In the genomic region with DNA sequence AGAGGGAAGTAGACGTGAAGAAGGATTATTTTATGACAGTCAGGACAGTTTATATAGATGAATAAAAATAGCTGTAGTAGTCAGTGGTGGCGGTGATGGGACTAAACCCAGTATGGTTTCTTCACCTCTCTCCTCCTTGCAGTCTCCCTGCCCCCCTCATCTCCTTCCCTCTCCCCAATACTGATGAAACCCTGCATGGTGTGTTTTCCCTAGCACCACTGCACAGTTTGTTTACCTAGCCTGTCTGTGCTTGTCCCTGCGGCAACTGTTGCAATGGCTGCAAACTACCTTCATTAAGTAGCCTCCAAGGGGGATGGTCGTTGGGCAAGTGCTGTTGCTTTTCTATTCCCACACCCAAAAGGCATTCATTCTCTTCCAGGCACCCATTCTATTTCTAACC, we compare ENCODE assay signal across 19 cellular contexts. TPM values are rescaled to one million over a fixed set of nuclear protein-coding genes. Genes with fewer than 3 reads are reported as not detected.
DNase-seq lines count a peak whose midpoint lies in the region; ATAC-seq, FAIRE-seq and TF ChIP-seq lines count a peak whose summit lies in the region.
"Had no signal": no experiment of that assay in that cellular context is flagged by ENCODE, and none has a peak within 500 bp of the region (broad histone marks: within the 10 kb centered on the region; RNA-seq: fewer than 3 reads in every experiment).

No MANE protein-coding gene starts in this region.

- peaks cover 88% of the 10 kb centered on the region for H3K36me3 Mint-ChIP-seq in activated CD4-positive, alpha-beta memory T cell treated with anti-CD3 and anti-CD28 coated beads, Interleukin-2, amount 10 ng/mL, durations not matched to agents 7 days and 5 days (ENCODE audit: low read depth)
- H3K36me3 Mint-ChIP-seq in type B pancreatic cell: peaks cover 54% of the 10 kb centered on the region

- no peaks in the 10 kb centered on the region for H3K27me3 Mint-ChIP-seq in activated CD4-positive, alpha-beta memory T cell treated with anti-CD3 and anti-CD28 coated beads, Interleukin-2, amount 10 ng/mL, durations not matched to agents 7 days and 5 days
- H3K27me3 Mint-ChIP-seq in type B pancreatic cell: no peaks in the 10 kb centered on the region

- peak overlapping the region in 7 of 12 donors; percentile 8 to 60 (median 42) for H3K27ac ChIP-seq in heart left ventricle
- no peak overlapping the region for H3K27ac ChIP-seq in right atrium auricular region
- H3K27ac ChIP-seq: coronary artery, thoracic aorta had no signal

- peaks cover 39% of the 10 kb centered on the region for H3K4me1 Mint-ChIP-seq in activated CD4-positive, alpha-beta memory T cell treated with anti-CD3 and anti-CD28 coated beads, Interleukin-2, amount 10 ng/mL, durations not matched to agents 7 days and 5 days
- H3K4me1 Mint-ChIP-seq in type B pancreatic cell (ENCODE audit: unreplicated experiment): peaks cover 11% of the 10 kb centered on the region

- DNase-seq in heart left ventricle (no peak), right atrium auricular region (ENCODE audit: low spot score) (no peak), type B pancreatic cell (ENCODE audit: extremely low spot score, unreplicated experiment) (no peak), erythroblast (lab: John Stamatoyannopoulos, UW) (no peak), HTR-8/SVneo (ENCODE audit: insufficient read length, low spot score) (no peak)
- DNase-seq in activated CD4-positive, alpha-beta memory T cell treated with anti-CD3 and anti-CD28 coated beads, Interleukin-2, amount 10 ng/mL, durations not matched to agents 7 days and 5 days: no peak
- DNase-seq: activated gamma-delta T cell; NCI-H1092; NCI-H2171 treated with DMSO at 0.1 percent for 48 hours; RPMI8226; stimulated activated CD4-positive, alpha-beta T cell treated with anti-CD3 and anti-CD28 coated beads, Interleukin-4, amount 100 ng/mL, for 24 hours had no signal

- CTCF ChIA-PET in activated CD4-positive, alpha-beta memory T cell treated with anti-CD3 and anti-CD28 coated beads, Interleukin-2, amount 10 ng/mL, durations not matched to agents 7 days and 5 days (lab: Charles Lee): interaction anchor here (0.8 to 1.3 kb wide), 2 partner anchors 10 to 42 kb away, joined by 3 read pairs; no protein-coding TSS in a partner anchor

- no peak for FAIRE-seq in HTR-8/SVneo (lab: Jason Lieb, UNC)

- 52 to 58% (median 55%) methylated on average over 4 of the region's 4 CpGs for WGBS in heart left ventricle, 4 donors

- intact Hi-C loops in heart left ventricle (cut with DNase I): no loop called here

- ATAC-seq in heart left ventricle (peak in 2 of 4 donors; percentile 2 to 13), esophagus mucosa (peak; percentile 63), GM21447 (IDR thresholded peaks at IDR 0.05; ENCODE audit: unreplicated experiment) (no peak)

- H3K4me3 Mint-ChIP-seq in activated CD4-positive, alpha-beta memory T cell treated with anti-CD3 and anti-CD28 coated beads, Interleukin-2, amount 10 ng/mL, durations not matched to agents 7 days and 5 days: no peak overlapping the region
- H3K4me3 Mint-ChIP-seq in type B pancreatic cell: no peak overlapping the region

- H3K27me3 ChIP-seq in heart left ventricle: no peaks in the 10 kb centered on the region
- no peaks in the 10 kb centered on the region for H3K27me3 ChIP-seq in right atrium auricular region

- H3K9me3 ChIP-seq in heart left ventricle (no peaks in the 10 kb centered on the region), right atrium auricular region (no peaks in the 10 kb centered on the region)
- H3K9me3 ChIP-seq: thoracic aorta had no signal

- TF ChIP-seq CTCF in heart left ventricle (IDR thresholded peaks at IDR 0.05): no peak
- TF ChIP-seq CTCF in right atrium auricular region (IDR thresholded peaks at IDR 0.05): no peak
- TF ChIP-seq CTCF in type B pancreatic cell (conservative IDR thresholded peaks at IDR 0.05): no peak

- H3K27ac Mint-ChIP-seq in activated CD4-positive, alpha-beta memory T cell treated with anti-CD3 and anti-CD28 coated beads, Interleukin-2, amount 10 ng/mL, durations not matched to agents 7 days and 5 days: peak overlapping the region; percentile 40
- peak overlapping the region; percentile 56 for H3K27ac Mint-ChIP-seq in type B pancreatic cell

- H3K4me3 ChIP-seq in heart left ventricle (no peak overlapping the region), right atrium auricular region (no peak overlapping the region)
- H3K4me3 ChIP-seq: coronary artery, skin epidermis, thoracic aorta had no signal

- peaks cover 6 to 78% (median 48%) of the 10 kb centered on the region in 12 donors for H3K4me1 ChIP-seq in heart left ventricle
- peaks cover 0 to 64% of the 10 kb centered on the region in 2 donors for H3K4me1 ChIP-seq in right atrium auricular region

- no peak for TF ChIP-seq POLR2A in heart left ventricle (IDR thresholded peaks at IDR 0.05)
- TF ChIP-seq POLR2A in erythroblast (IDR thresholded peaks at IDR 0.05; ENCODE audit: low read length): no peak

- H3K36me3 ChIP-seq in heart left ventricle (peaks cover 8 to 100% (median 100%) of the 10 kb centered on the region in 9 donors), right atrium auricular region (peaks cover 100% of the 10 kb centered on the region)

- H3K9me3 Mint-ChIP-seq in activated CD4-positive, alpha-beta memory T cell treated with anti-CD3 and anti-CD28 coated beads, Interleukin-2, amount 10 ng/mL, durations not matched to agents 7 days and 5 days: no peaks in the 10 kb centered on the region
- H3K9me3 Mint-ChIP-seq in type B pancreatic cell: no peaks in the 10 kb centered on the region

- POLR2A ChIA-PET in activated CD4-positive, alpha-beta memory T cell treated with anti-CD3 and anti-CD28 coated beads, Interleukin-2, amount 10 ng/mL, durations not matched to agents 7 days and 5 days (lab: Charles Lee): interaction anchor here (16.7 to 20.5 kb wide), 2 partner anchors 6 to 7 kb away, joined by 281 read pairs; no protein-coding TSS in a partner anchor

RNA-seq across cellular contexts. Expression of a gene that starts 14.7 kb away (rescaled TPM):
- total RNA-seq in heart left ventricle: 100 to 1,000 TPM; 293 to 642 (median 559) TPM
- polyA plus RNA-seq in heart left ventricle: 100 to 1,000 TPM; 290 to 343 TPM
- 100 to 1,000 TPM; 288 to 378 TPM for total RNA-seq in right atrium auricular region
- 100 to 1,000 TPM; 738 to 756 TPM for total RNA-seq in activated CD4-positive, alpha-beta memory T cell treated with anti-CD3 and anti-CD28 coated beads, Interleukin-2, amount 10 ng/mL, durations not matched to agents 7 days and 5 days
- total RNA-seq in esophagus mucosa: 493 TPM
- total RNA-seq in type B pancreatic cell (ENCODE audit: low replicate concordance): 825 and 1,222 TPM in 2 replicates

RNA-seq across cellular contexts. Expression of a gene that starts 25.1 kb away (rescaled TPM):
- 100 to 1,000 TPM in 1 of 9 donors, 10 to 100 TPM in 8; 25.7 to 100 (median 53.1) TPM for total RNA-seq in heart left ventricle
- 100 to 1,000 TPM in 1 of 2 donors, 10 to 100 TPM in 1; 39.5 to 121 TPM for polyA plus RNA-seq in heart left ventricle
- total RNA-seq in right atrium auricular region: 10 to 100 TPM; 38.8 to 60.6 TPM
- 100 to 1,000 TPM; 242 to 246 TPM for total RNA-seq in activated CD4-positive, alpha-beta memory T cell treated with anti-CD3 and anti-CD28 coated beads, Interleukin-2, amount 10 ng/mL, durations not matched to agents 7 days and 5 days
- total RNA-seq in esophagus mucosa: 92.0 TPM
- 88.1 and 142 TPM in 2 replicates for total RNA-seq in type B pancreatic cell (ENCODE audit: low replicate concordance)

RNA-seq across cellular contexts. Expression of a gene that starts 32.6 kb away (rescaled TPM):
- total RNA-seq in heart left ventricle (10 to 100 TPM in 2 of 9 donors, 1 to 10 TPM in 7; 3.3 to 12.6 (median 4.2) TPM), right atrium auricular region (1 to 10 TPM; 2.6 to 9.8 TPM), esophagus mucosa (2.0 TPM), type B pancreatic cell (ENCODE audit: low replicate concordance) (10.6 and 31.6 TPM in 2 replicates)
- polyA plus RNA-seq in heart left ventricle: 1 to 10 TPM; 4.5 to 6.5 TPM
- total RNA-seq in activated CD4-positive, alpha-beta memory T cell treated with anti-CD3 and anti-CD28 coated beads, Interleukin-2, amount 10 ng/mL, durations not matched to agents 7 days and 5 days: 10 to 100 TPM; 24.8 to 25.7 TPM

RNA-seq across cellular contexts. Expression of a gene that starts 34.4 kb away (rescaled TPM):
- 10 to 100 TPM in 5 of 9 donors, 1 to 10 TPM in 4; 7.8 to 19.5 (median 10.1) TPM for total RNA-seq in heart left ventricle
- 10 to 100 TPM; 12.6 to 23.5 TPM for polyA plus RNA-seq in heart left ventricle
- total RNA-seq in right atrium auricular region: 10 to 100 TPM; 11.1 to 18.9 TPM
- total RNA-seq in activated CD4-positive, alpha-beta memory T cell treated with anti-CD3 and anti-CD28 coated beads, Interleukin-2, amount 10 ng/mL, durations not matched to agents 7 days and 5 days: 10 to 100 TPM; 24.5 to 28.0 TPM
- 19.3 TPM for total RNA-seq in esophagus mucosa
- total RNA-seq in type B pancreatic cell (ENCODE audit: low replicate concordance): 46.4 and 52.3 TPM in 2 replicates

RNA-seq across cellular contexts. Expression of a gene that starts 40.6 kb away (rescaled TPM):
- total RNA-seq in heart left ventricle (not detected), right atrium auricular region (not detected), esophagus mucosa (not detected), type B pancreatic cell (ENCODE audit: low replicate concordance) (not detected in 2 replicates)
- not detected for polyA plus RNA-seq in heart left ventricle
- not detected for total RNA-seq in activated CD4-positive, alpha-beta memory T cell treated with anti-CD3 and anti-CD28 coated beads, Interleukin-2, amount 10 ng/mL, durations not matched to agents 7 days and 5 days
- total RNA-seq: activated CD8-positive, alpha-beta memory T cell treated with anti-CD3 and anti-CD28 coated beads for 36 hours; lower leg skin; myocyte had no signal

Comparison
In these comparisons a context has a peak if more than half of its experiments do, and no peak if none do; other contexts are left out.
1. H3K27ac ChIP-seq: peak in heart left ventricle (7 of 12); none in right atrium auricular region (0 of 2).